ENCODE assay signal across 10 cellular contexts in the genomic region with DNA sequence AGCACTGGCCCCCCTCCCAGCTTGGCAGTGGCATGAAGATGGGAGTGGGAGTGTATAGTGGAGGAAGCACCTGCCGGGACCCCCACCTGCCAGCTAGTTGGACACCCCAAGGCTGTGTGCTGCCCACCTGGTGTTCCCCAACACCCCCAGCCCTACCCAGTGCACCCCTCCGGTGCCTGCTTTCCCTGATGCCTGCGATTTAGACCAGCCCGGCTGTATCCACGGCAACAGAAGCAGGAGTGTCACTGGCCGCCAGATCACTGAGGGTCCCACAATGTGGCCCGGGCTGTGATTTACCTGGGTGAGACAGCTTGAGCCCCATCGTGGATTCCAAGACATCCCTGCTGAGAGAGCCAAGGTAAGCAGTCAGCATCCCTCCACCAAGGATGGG. TPM values are rescaled to one million over a fixed set of nuclear protein-coding genes. Genes with fewer than 3 reads are reported as not detected.
DNase-seq lines count a peak whose midpoint lies in the region; ATAC-seq, FAIRE-seq and TF ChIP-seq lines count a peak whose summit lies in the region.
"Had no signal": no experiment of that assay in that cellular context is flagged by ENCODE, and none has a peak within 500 bp of the region (broad histone marks: within the 10 kb centered on the region; RNA-seq: fewer than 3 reads in every experiment).

No MANE protein-coding gene starts in this region.

- H3K9ac ChIP-seq in endothelial cell of umbilical vein (replicated peaks; ENCODE audit: extremely low read depth, insufficient read depth, low read length), result peak overlapping the region; percentile 23

- no peak for TF ChIP-seq CTCF in endothelial cell of umbilical vein (IDR thresholded peaks at IDR 0.05; ENCODE audit: extremely low read depth in 1 of 2, insufficient read depth in 1 of 2, low read depth in 1 of 2, low read length in 2 of 2)
- no peak for TF ChIP-seq CTCF in neural crest cell (conservative IDR thresholded peaks at IDR 0.05)

- H3K9me1 ChIP-seq in endothelial cell of umbilical vein (replicated peaks; ENCODE audit: control insufficient read depth, extremely low read depth, insufficient read depth, low read length), result no peaks in the 10 kb centered on the region

- H3K36me3 ChIP-seq in endothelial cell of umbilical vein (ENCODE audit: control insufficient read depth in 2 of 2, extremely low read depth in 1 of 2, insufficient read depth in 2 of 2, low read length in 2 of 2), result no peaks in the 10 kb centered on the region

- BruUV-seq in endothelial cell of umbilical vein (replicated peaks; lab: Mats Ljungman, UMichigan), result no TSS peak

- H4K20me1 ChIP-seq in endothelial cell of umbilical vein (replicated peaks; ENCODE audit: control insufficient read depth, extremely low read depth, insufficient read depth, low read length), result no peaks in the 10 kb centered on the region

- FAIRE-seq in endothelial cell of umbilical vein (lab: Jason Lieb, UNC), result peak; percentile 88
- FAIRE-seq: colon had no signal

- no peak overlapping the region for H3K27ac Mint-ChIP-seq in stimulated activated naive CD8-positive, alpha-beta T cell treated with anti-CD3 and anti-CD28 coated beads, Interleukin-15, Interleukin-2, amounts not matched to agents 100 ng/mL and 50 ng/mL, for 24 hours
- H3K27ac Mint-ChIP-seq in neural crest cell (ENCODE audit: unreplicated experiment), result no peak overlapping the region

- H3K4me2 ChIP-seq in endothelial cell of umbilical vein (ENCODE audit: insufficient read depth, low read length), result peak overlapping the region; percentile 76

- CTCF ChIA-PET in endothelial cell of umbilical vein (lab: Charles Lee), result no interaction called here

- no peak overlapping the region for H3K27ac ChIP-seq in endothelial cell of umbilical vein (ENCODE audit: insufficient read depth, low read depth, low read length)

- H3K9me3 ChIP-seq in endothelial cell of umbilical vein (replicated peaks; ENCODE audit: control insufficient read depth, insufficient read depth, low read length), result no peaks in the 10 kb centered on the region

- H2AFZ ChIP-seq in endothelial cell of umbilical vein (ENCODE audit: low read depth, low read length), result no peak overlapping the region

- H3K9me3 Mint-ChIP-seq in stimulated activated naive CD8-positive, alpha-beta T cell treated with anti-CD3 and anti-CD28 coated beads, Interleukin-15, Interleukin-2, amounts not matched to agents 100 ng/mL and 50 ng/mL, for 24 hours, result no peaks in the 10 kb centered on the region
- H3K9me3 Mint-ChIP-seq in neural crest cell, result peaks cover 2% of the 10 kb centered on the region

- no peaks in the 10 kb centered on the region for H3K27me3 ChIP-seq in endothelial cell of umbilical vein (ENCODE audit: control insufficient read depth in 2 of 2, insufficient read depth in 2 of 2, low read length in 2 of 2)

- H3K79me2 ChIP-seq in endothelial cell of umbilical vein (ENCODE audit: control insufficient read depth, insufficient read depth, low read length), result peaks cover 48% of the 10 kb centered on the region

- no peaks in the 10 kb centered on the region for H3K36me3 Mint-ChIP-seq in stimulated activated naive CD8-positive, alpha-beta T cell treated with anti-CD3 and anti-CD28 coated beads, Interleukin-15, Interleukin-2, amounts not matched to agents 100 ng/mL and 50 ng/mL, for 24 hours (ENCODE audit: low read depth)
- no peaks in the 10 kb centered on the region for H3K36me3 Mint-ChIP-seq in neural crest cell (ENCODE audit: low read depth)

- no peak for TF ChIP-seq POLR2A in endothelial cell of umbilical vein (IDR thresholded peaks at IDR 0.05; ENCODE audit: low read depth, low read length)

- POLR2A ChIA-PET in endothelial cell of umbilical vein (lab: Charles Lee), result interaction anchor here (0.6 kb wide), 1 partner anchor 69 kb away, joined by 4 read pairs; no protein-coding TSS in a partner anchor

- H3K4me3 ChIP-seq in endothelial cell of umbilical vein (replicated peaks in 1 of 3; ENCODE audit: insufficient read depth in 1 of 3, low read depth in 1 of 3, low read length in 3 of 3), result peak overlapping the region; percentile 56 to 79 (median 70)

- no peaks in the 10 kb centered on the region for H3K27me3 Mint-ChIP-seq in stimulated activated naive CD8-positive, alpha-beta T cell treated with anti-CD3 and anti-CD28 coated beads, Interleukin-15, Interleukin-2, amounts not matched to agents 100 ng/mL and 50 ng/mL, for 24 hours
- H3K27me3 Mint-ChIP-seq in neural crest cell (ENCODE audit: low read depth), result no peaks in the 10 kb centered on the region

- dilution Hi-C loops in endothelial cell of umbilical vein (cut with MboI; ENCODE audit: extremely low pct_ligation_motif_present, low sequenced_read_pairs), result no loop called here

- peak overlapping the region; percentile 41 for H3K4me3 Mint-ChIP-seq in stimulated activated naive CD8-positive, alpha-beta T cell treated with anti-CD3 and anti-CD28 coated beads, Interleukin-15, Interleukin-2, amounts not matched to agents 100 ng/mL and 50 ng/mL, for 24 hours
- peak overlapping the region; percentile 90 for H3K4me3 Mint-ChIP-seq in neural crest cell

- peaks cover 17% of the 10 kb centered on the region for H3K4me1 ChIP-seq in endothelial cell of umbilical vein (ENCODE audit: control insufficient read depth, extremely low read depth, insufficient read depth, low read length)

- no peak for ATAC-seq in stimulated activated naive CD8-positive, alpha-beta T cell treated with anti-CD3 and anti-CD28 coated beads, Interleukin-15, Interleukin-2, amounts not matched to agents 100 U/mL and 50 U/mL, for 24 hours
- ATAC-seq in HG02798 (IDR thresholded peaks at IDR 0.05; ENCODE audit: poor library complexity, unreplicated experiment), result no peak
- ATAC-seq in HG02623 (IDR thresholded peaks at IDR 0.05; ENCODE audit: unreplicated experiment), result no peak

- no peaks in the 10 kb centered on the region for H3K4me1 Mint-ChIP-seq in stimulated activated naive CD8-positive, alpha-beta T cell treated with anti-CD3 and anti-CD28 coated beads, Interleukin-15, Interleukin-2, amounts not matched to agents 100 ng/mL and 50 ng/mL, for 24 hours (ENCODE audit: low read depth)
- peaks cover 22% of the 10 kb centered on the region for H3K4me1 Mint-ChIP-seq in neural crest cell

- intact Hi-C loops in endothelial cell of umbilical vein (cut with micrococcal nuclease) (no loop called here), posterior vena cava (cut with DNase I) (no loop called here)

- no peak for DNase-seq in stimulated activated naive CD8-positive, alpha-beta T cell treated with anti-CD3 and anti-CD28 coated beads, Interleukin-15, Interleukin-2, amounts not matched to agents 100 U/mL and 50 U/mL, for 24 hours
- DNase-seq in endothelial cell of umbilical vein (ENCODE audit: low read depth, low spot score), result no peak
- DNase-seq in neural crest cell (ENCODE audit: low read depth, low spot score), result no peak
- DNase-seq in NCI-H187 (lab: John Stamatoyannopoulos, UW), result no peak
- DNase-seq in posterior vena cava (ENCODE audit: low spot score), result no peak
- DNase-seq: Kasumi-1 had no signal

TF ChIP-seq in endothelial cell of umbilical vein, 7 proteins besides CTCF, POLR2A, EP300 and RAD21:
- no peak for TF ChIP-seq EZH2 (IDR thresholded peaks at IDR 0.05; ENCODE audit: borderline replicate concordance, low read depth, low read length, severe bottlenecking)

RNA-seq across cellular contexts. Expression of gene GPR173, which starts 0.5 kb away (rescaled TPM):
- 8.3 and 11.3 TPM in 2 replicates for total RNA-seq in endothelial cell of umbilical vein
- 9.2 and 12.7 TPM in 2 replicates for polyA plus RNA-seq in endothelial cell of umbilical vein
- polyA plus RNA-seq in endothelial cell of umbilical vein (2011; cell fraction: cytosol; rRNA removed), result 3.3 and 4.3 TPM in 2 replicates
- polyA plus RNA-seq in endothelial cell of umbilical vein (2011; cell fraction: nucleus; rRNA removed), result 40.1 and 47.3 TPM in 2 replicates
- polyA plus RNA-seq in endothelial cell of umbilical vein (2012), result 6.0 and 6.7 TPM in 2 replicates
- polyA minus RNA-seq in endothelial cell of umbilical vein, result 8.8 and 10.2 TPM in 2 replicates
- polyA minus RNA-seq in endothelial cell of umbilical vein (2011; cell fraction: cytosol; rRNA and poly(A)+ RNA removed), result 0.41 TPM
- polyA minus RNA-seq in endothelial cell of umbilical vein (2011; cell fraction: nucleus; rRNA and poly(A)+ RNA removed), result 10.3 and 11.0 TPM in 2 replicates
- total RNA-seq in neural crest cell, result 11.8 and 13.0 TPM in 2 replicates
- total RNA-seq in posterior vena cava, result 1 to 10 TPM; 2.7 to 3.7 TPM

RNA-seq across cellular contexts. Expression of gene TSPYL2, which starts 33.0 kb away (rescaled TPM):
- 15.9 and 17.3 TPM in 2 replicates for total RNA-seq in endothelial cell of umbilical vein
- 17.8 and 18.9 TPM in 2 replicates for polyA plus RNA-seq in endothelial cell of umbilical vein
- polyA plus RNA-seq in endothelial cell of umbilical vein (2011; cell fraction: cytosol; rRNA removed), result 10.6 and 11.6 TPM in 2 replicates
- 193 and 196 TPM in 2 replicates for polyA plus RNA-seq in endothelial cell of umbilical vein (2011; cell fraction: nucleus; rRNA removed)
- polyA plus RNA-seq in endothelial cell of umbilical vein (2012), result 28.7 and 34.8 TPM in 2 replicates
- 11.1 and 12.1 TPM in 2 replicates for polyA minus RNA-seq in endothelial cell of umbilical vein
- 9.8 TPM for polyA minus RNA-seq in endothelial cell of umbilical vein (2011; cell fraction: cytosol; rRNA and poly(A)+ RNA removed)
- 19.3 and 20.2 TPM in 2 replicates for polyA minus RNA-seq in endothelial cell of umbilical vein (2011; cell fraction: nucleus; rRNA and poly(A)+ RNA removed)
- 17.6 and 17.9 TPM in 2 replicates for total RNA-seq in neural crest cell
- 10 to 100 TPM; 59.3 to 67.9 TPM for total RNA-seq in posterior vena cava

RNA-seq across cellular contexts. Expression of gene KANTR, which starts 44.8 kb away (rescaled TPM):
- 8.6 and 9.8 TPM in 2 replicates for total RNA-seq in endothelial cell of umbilical vein
- polyA plus RNA-seq in endothelial cell of umbilical vein, result 2.8 and 3.1 TPM in 2 replicates
- 2.0 and 2.2 TPM in 2 replicates for polyA plus RNA-seq in endothelial cell of umbilical vein (2011; cell fraction: cytosol; rRNA removed)
- polyA plus RNA-seq in endothelial cell of umbilical vein (2011; cell fraction: nucleus; rRNA removed), result 21.0 and 22.2 TPM in 2 replicates
- polyA plus RNA-seq in endothelial cell of umbilical vein (2012), result 2.6 and 3.2 TPM in 2 replicates
- 32.9 and 41.3 TPM in 2 replicates for polyA minus RNA-seq in endothelial cell of umbilical vein
- polyA minus RNA-seq in endothelial cell of umbilical vein (2011; cell fraction: cytosol; rRNA and poly(A)+ RNA removed), result 9.6 TPM
- 35.3 and 39.4 TPM in 2 replicates for polyA minus RNA-seq in endothelial cell of umbilical vein (2011; cell fraction: nucleus; rRNA and poly(A)+ RNA removed)
- 10.1 and 11.6 TPM in 2 replicates for total RNA-seq in neural crest cell
- 10 to 100 TPM; 10.2 to 10.5 TPM for total RNA-seq in posterior vena cava
